Comparison of ENCODE assay signal across 8 cellular contexts in genomic region chr1:226702318-226702956, GRCh38. TPM values are rescaled to one million over a fixed set of nuclear protein-coding genes. Genes with fewer than 3 reads are reported as not detected.
A peak's percentile ranks its signal among the peaks of the same experiment; 100 is the strongest.
DNase-seq lines count a peak whose midpoint lies in the region; ATAC-seq and TF ChIP-seq lines count a peak whose summit lies in the region.

No MANE protein-coding gene starts in this region.

- CTCF ChIA-PET in CD8-positive, alpha-beta T cell (lab: Charles Lee) = interaction anchor here (0.9 to 5.0 kb wide), 4 partner anchors 8 to 68 kb away, joined by 4 to 26 read pairs (median 6); no protein-coding TSS in a partner anchor

- no peak for ATAC-seq in CD8-positive, alpha-beta T cell
- ATAC-seq in GM18502 (IDR thresholded peaks at IDR 0.05; ENCODE audit: poor library complexity, unreplicated experiment) (no peak), HG02763 (IDR thresholded peaks at IDR 0.05; ENCODE audit: unreplicated experiment) (no peak)

- no peaks in the 10 kb centered on the region for H3K27me3 ChIP-seq in CD8-positive, alpha-beta T cell (ENCODE audit: insufficient read depth, low read length)

- no peaks in the 10 kb centered on the region for H3K27me3 Mint-ChIP-seq in CD8-positive, alpha-beta T cell (ENCODE audit: low read depth)

- H3K4me3 Mint-ChIP-seq in CD8-positive, alpha-beta T cell = peak overlapping the region; percentile 72

- peaks cover 66% of the 10 kb centered on the region for H3K36me3 Mint-ChIP-seq in CD8-positive, alpha-beta T cell

- H3K27ac ChIP-seq in CD8-positive, alpha-beta T cell (ENCODE audit: low read depth, low read length) = peak overlapping the region; percentile 72
- H3K27ac ChIP-seq in caudate nucleus (ENCODE audit: low read depth, low read length) = peak overlapping the region; percentile 99
- peak overlapping the region; percentile 89 for H3K27ac ChIP-seq in mesodermal cell (ENCODE audit: low read depth, low read length, severe bottlenecking)

- POLR2A ChIA-PET in CD8-positive, alpha-beta T cell (lab: Charles Lee) = interaction anchor here (0.7 to 2.8 kb wide), 9 partner anchors 10 to 49 kb away, joined by 3 to 11 read pairs (median 4); partner anchors contain the start of gene ITPKB

- no peaks in the 10 kb centered on the region for H3K9me3 Mint-ChIP-seq in CD8-positive, alpha-beta T cell

- peak overlapping the region; percentile 51 for H3K4me3 ChIP-seq in CD8-positive, alpha-beta T cell (ENCODE audit: low read depth, low read length)
- H3K4me3 ChIP-seq in mesodermal cell (ENCODE audit: extremely low read depth, insufficient read depth, low read length, poor library complexity, severe bottlenecking) = peak overlapping the region; percentile 38

- H3K27ac Mint-ChIP-seq in CD8-positive, alpha-beta T cell = peak overlapping the region; percentile 92

- peaks cover 88% of the 10 kb centered on the region for H3K4me1 Mint-ChIP-seq in CD8-positive, alpha-beta T cell (ENCODE audit: low read depth)

- peak in 1 of 7 experiments; percentile 14 for DNase-seq in CD8-positive, alpha-beta T cell
- peak; percentile 69 for DNase-seq in M059J (ENCODE audit: low read depth)
- peak in 1 of 61 donors; percentile 51 for DNase-seq in caudate nucleus (lab: John Stamatoyannopoulos, UW)
- DNase-seq in dermis blood vessel endothelial cell = no peak
- DNase-seq in NCI-H510A (lab: John Stamatoyannopoulos, UW) = no peak

- WGBS in mesodermal cell (ENCODE audit: insufficient coverage in 2 of 2), 2 experiments = 85 to 95% methylated on average over 10 of the region's 12 CpGs

- TF ChIP-seq CTCF in CD8-positive, alpha-beta T cell (IDR thresholded peaks at IDR 0.05) = no peak

- peaks cover 6% of the 10 kb centered on the region for H3K36me3 ChIP-seq in CD8-positive, alpha-beta T cell (ENCODE audit: insufficient read depth, low read length)
- peaks cover 16% of the 10 kb centered on the region for H3K36me3 ChIP-seq in mesodermal cell (ENCODE audit: control insufficient read depth, insufficient read depth, low read length)

- no peaks in the 10 kb centered on the region for H3K9me3 ChIP-seq in CD8-positive, alpha-beta T cell (ENCODE audit: low read length)
- no peaks in the 10 kb centered on the region for H3K9me3 ChIP-seq in mesodermal cell (ENCODE audit: control insufficient read depth, low read length)

- intact Hi-C loops in CD8-positive, alpha-beta T cell (cut with DNase I, micrococcal nuclease) = loop anchor here (1.0 to 2.0 kb wide), 4 partner anchors 25 to 68 kb away; partner anchors contain the start of gene ITPKB (in 1 of the 2)

- H3K4me1 ChIP-seq in CD8-positive, alpha-beta T cell (ENCODE audit: insufficient read depth, low read length) = peaks cover 85% of the 10 kb centered on the region
- H3K4me1 ChIP-seq in mesodermal cell (ENCODE audit: control insufficient read depth, insufficient read depth, low read length, poor library complexity, severe bottlenecking) = peaks cover 13% of the 10 kb centered on the region

RNA-seq across cellular contexts. Expression of gene ITPKB, which starts 36.6 kb away (rescaled TPM):
- 100 to 1,000 TPM; 504 to 516 TPM for total RNA-seq in CD8-positive, alpha-beta T cell
- 2.6 and 6.1 TPM in 2 replicates for total RNA-seq in M059J (2014; rRNA removed; shearing (Covaris generic))
- polyA plus RNA-seq in mesodermal cell (2013, experiment 1 of 2) = 20.5 TPM
- 14.3 TPM for polyA plus RNA-seq in mesodermal cell (2013, experiment 2 of 2)
- 36.9 TPM in 2 replicates for total RNA-seq in dermis blood vessel endothelial cell

Comparison
In these comparisons a context has a peak if more than half of its experiments do, and no peak if none do; other contexts are left out.
1. RNA of gene ITPKB, which starts 36.6 kb away (total RNA-seq): 504 to 516 TPM in CD8-positive, alpha-beta T cell; 36.9 TPM in dermis blood vessel endothelial cell and 2.6 to 6.1 TPM in M059J; every median in the first group is over 10 times any median in the second.
2. Peak in every context shown above with its lines, with median percentiles within 50 percentile points of each other: H3K27ac ChIP-seq.